Comparison of ENCODE assay signal across 6 cellular contexts in the genomic region with DNA sequence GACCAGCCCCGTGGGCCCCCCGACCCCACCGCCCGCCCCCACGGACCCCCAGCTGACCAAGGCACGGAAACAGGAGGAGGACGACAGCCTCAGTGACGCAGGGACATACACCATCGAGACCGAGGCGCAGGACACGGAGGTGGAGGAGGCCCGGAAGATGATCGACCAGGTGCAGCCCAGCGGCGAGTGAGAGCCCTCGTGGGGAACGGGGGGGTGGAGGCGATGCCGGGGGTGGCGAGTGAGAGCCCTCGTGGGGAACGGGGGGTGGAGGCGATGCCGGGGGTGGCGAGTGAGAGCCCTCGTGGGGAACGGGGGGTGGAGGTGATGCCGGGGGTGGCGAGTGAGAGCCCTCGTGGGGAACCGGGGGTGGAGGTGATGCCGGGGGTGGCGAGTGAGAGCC. TPM values are rescaled to one million over a fixed set of nuclear protein-coding genes. Genes with fewer than 3 reads are reported as not detected.
"Had no signal": no experiment of that assay in that cellular context is flagged by ENCODE, and none has a peak within 500 bp of the region (broad histone marks: within the 10 kb centered on the region; RNA-seq: fewer than 3 reads in every experiment).

No MANE protein-coding gene starts in this region.

RNA-seq across cellular contexts. Expression of a gene that starts 40.3 kb away (rescaled TPM):
- total RNA-seq: HepG2, IMR-90, NCI-H460, PC-9, RPMI7951, SK-MEL-5 had no signal
- polyA plus RNA-seq: HepG2 had no signal
